Comparison of ENCODE assay signal across 1 cellular context in the genomic region with DNA sequence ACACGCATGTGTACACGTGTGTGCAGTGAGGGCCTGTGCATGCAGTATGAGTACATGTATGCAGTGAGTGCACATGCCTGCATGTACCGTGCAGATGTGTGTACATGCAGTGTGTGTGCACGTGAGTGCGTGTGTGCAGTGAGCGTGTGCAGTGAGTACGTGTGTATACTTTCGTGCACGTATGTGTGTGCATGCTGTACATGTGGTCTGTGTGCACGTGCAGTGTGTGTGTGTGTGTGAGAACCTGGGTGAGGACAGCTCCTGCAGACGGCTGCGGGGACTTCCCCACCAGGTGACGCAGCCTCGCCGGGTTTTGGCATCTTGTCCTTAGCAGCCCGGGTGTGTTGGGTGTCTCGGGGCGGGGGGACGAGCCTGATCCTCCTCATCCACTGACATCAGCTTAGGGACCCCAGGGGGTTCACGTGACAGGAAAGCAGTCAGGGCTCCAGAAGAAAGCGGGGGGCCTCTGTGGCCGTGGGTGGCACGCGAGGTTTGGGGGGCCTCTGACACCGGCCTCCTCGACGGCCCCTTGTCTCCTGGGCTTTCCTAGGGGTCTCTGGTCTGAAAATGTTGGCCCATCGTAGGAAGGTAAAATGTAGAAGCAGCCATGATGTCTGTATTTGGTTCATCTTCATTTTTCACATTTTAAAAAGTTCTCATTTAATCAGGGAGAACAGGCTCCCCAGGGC.
A peak's percentile ranks its signal among the peaks of the same experiment; 100 is the strongest.
TF ChIP-seq lines count a peak whose summit lies in the region.

No MANE protein-coding gene starts in this region.

TF ChIP-seq in GM12878, 131 proteins besides CTCF, POLR2A, EP300 and RAD21:
- TF ChIP-seq, protein P1, sequence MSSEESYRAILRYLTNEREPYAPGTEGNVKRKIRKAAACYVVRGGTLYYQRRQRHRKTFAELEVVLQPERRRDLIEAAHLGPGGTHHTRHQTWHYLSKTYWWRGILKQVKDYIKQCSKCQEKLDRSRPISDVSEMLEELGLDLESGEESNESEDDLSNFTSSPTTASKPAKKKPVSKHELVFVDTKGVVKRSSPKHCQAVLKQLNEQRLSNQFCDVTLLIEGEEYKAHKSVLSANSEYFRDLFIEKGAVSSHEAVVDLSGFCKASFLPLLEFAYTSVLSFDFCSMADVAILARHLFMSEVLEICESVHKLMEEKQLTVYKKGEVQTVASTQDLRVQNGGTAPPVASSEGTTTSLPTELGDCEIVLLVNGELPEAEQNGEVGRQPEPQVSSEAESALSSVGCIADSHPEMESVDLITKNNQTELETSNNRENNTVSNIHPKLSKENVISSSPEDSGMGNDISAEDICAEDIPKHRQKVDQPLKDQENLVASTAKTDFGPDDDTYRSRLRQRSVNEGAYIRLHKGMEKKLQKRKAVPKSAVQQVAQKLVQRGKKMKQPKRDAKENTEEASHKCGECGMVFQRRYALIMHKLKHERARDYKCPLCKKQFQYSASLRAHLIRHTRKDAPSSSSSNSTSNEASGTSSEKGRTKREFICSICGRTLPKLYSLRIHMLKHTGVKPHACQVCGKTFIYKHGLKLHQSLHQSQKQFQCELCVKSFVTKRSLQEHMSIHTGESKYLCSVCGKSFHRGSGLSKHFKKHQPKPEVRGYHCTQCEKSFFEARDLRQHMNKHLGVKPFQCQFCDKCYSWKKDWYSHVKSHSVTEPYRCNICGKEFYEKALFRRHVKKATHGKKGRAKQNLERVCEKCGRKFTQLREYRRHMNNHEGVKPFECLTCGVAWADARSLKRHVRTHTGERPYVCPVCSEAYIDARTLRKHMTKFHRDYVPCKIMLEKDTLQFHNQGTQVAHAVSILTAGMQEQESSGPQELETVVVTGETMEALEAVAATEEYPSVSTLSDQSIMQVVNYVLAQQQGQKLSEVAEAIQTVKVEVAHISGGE (CRISPR knock-in tag; IDR thresholded peaks at IDR 0.05) = no peak
- peak; percentile 25 for TF ChIP-seq NR2C2 (IDR thresholded peaks at IDR 0.05; ENCODE audit: borderline replicate concordance, control insufficient read depth, insufficient read length, low read depth)
